8 cellular contexts compared by ENCODE assay signal in the genomic region with DNA sequence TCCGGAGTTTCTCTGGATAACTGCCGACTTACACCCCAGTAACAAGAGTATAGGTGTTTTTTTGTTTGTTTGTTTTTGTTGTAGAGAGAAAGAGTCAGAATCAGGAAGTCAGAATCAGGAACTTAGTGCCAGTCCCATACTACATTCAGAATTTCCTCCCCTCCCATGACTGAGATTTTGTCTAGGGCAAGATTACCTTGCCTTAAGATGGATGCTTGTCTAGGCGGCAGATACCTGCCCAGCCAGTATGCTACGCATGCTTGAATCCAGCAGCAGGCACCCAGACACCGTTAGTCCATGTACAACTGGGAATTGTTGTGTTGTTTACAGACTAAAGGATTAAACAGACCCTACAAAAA. TPM values are rescaled to one million over a fixed set of nuclear protein-coding genes. Genes with fewer than 3 reads are reported as not detected.
DNase-seq lines count a peak whose midpoint lies in the region; ATAC-seq and TF ChIP-seq lines count a peak whose summit lies in the region.

No MANE protein-coding gene starts in this region.

- peaks cover 99% of the 10 kb centered on the region for H3K4me1 Mint-ChIP-seq in activated naive CD4-positive, alpha-beta T cell treated with anti-CD3 and anti-CD28 coated beads, Interleukin-2, amount 50 U/mL, for 24 hours
- H3K4me1 Mint-ChIP-seq in effector memory CD8-positive, alpha-beta T cell (ENCODE audit: low read depth in 2 of 2), result peaks cover 57 to 82% of the 10 kb centered on the region in 2 donors
- H3K4me1 Mint-ChIP-seq in naive thymus-derived CD8-positive, alpha-beta T cell, result peaks cover 45 to 100% (median 95%) of the 10 kb centered on the region in 4 donors

- no peaks in the 10 kb centered on the region for H3K27me3 ChIP-seq in Panc1 (ENCODE audit: control insufficient read depth, insufficient read depth, low read length)

- H3K4me3 ChIP-seq in Panc1 (ENCODE audit: low read depth in 2 of 2, low read length in 2 of 2), result peak overlapping the region; percentile 50 to 67

- H3K27ac Mint-ChIP-seq in activated naive CD4-positive, alpha-beta T cell treated with anti-CD3 and anti-CD28 coated beads, Interleukin-2, amount 50 U/mL, for 24 hours, result peak overlapping the region; percentile 99
- H3K27ac Mint-ChIP-seq in effector memory CD8-positive, alpha-beta T cell, result peak overlapping the region; percentile 97
- peak overlapping the region; percentile 95 to 99 (median 97) for H3K27ac Mint-ChIP-seq in naive thymus-derived CD8-positive, alpha-beta T cell

- CTCF ChIA-PET in Panc1 (lab: Charles Lee), result interaction anchor here (1.0 kb wide), 1 partner anchor 12 kb away, joined by 3 read pairs; no protein-coding TSS in a partner anchor

- H3K27me3 Mint-ChIP-seq in activated naive CD4-positive, alpha-beta T cell treated with anti-CD3 and anti-CD28 coated beads, Interleukin-2, amount 50 U/mL, for 24 hours, result no peaks in the 10 kb centered on the region
- no peaks in the 10 kb centered on the region for H3K27me3 Mint-ChIP-seq in effector memory CD8-positive, alpha-beta T cell
- H3K27me3 Mint-ChIP-seq in naive thymus-derived CD8-positive, alpha-beta T cell, result peaks cover 0 to 2% (median 0%) of the 10 kb centered on the region in 5 donors

- no peaks in the 10 kb centered on the region for H3K9me3 ChIP-seq in Panc1 (ENCODE audit: control insufficient read depth, insufficient read depth, low read depth, low read length)

- TF ChIP-seq CTCF in Panc1 (IDR thresholded peaks at IDR 0.05), result no peak

- H3K36me3 ChIP-seq in Panc1 (ENCODE audit: control insufficient read depth, insufficient read depth, low read length), result peaks cover 82% of the 10 kb centered on the region

- H3K9me3 Mint-ChIP-seq in activated naive CD4-positive, alpha-beta T cell treated with anti-CD3 and anti-CD28 coated beads, Interleukin-2, amount 50 U/mL, for 24 hours, result no peaks in the 10 kb centered on the region
- H3K9me3 Mint-ChIP-seq in effector memory CD8-positive, alpha-beta T cell, result no peaks in the 10 kb centered on the region
- H3K9me3 Mint-ChIP-seq in naive thymus-derived CD8-positive, alpha-beta T cell, result no peaks in the 10 kb centered on the region

- peaks cover 38% of the 10 kb centered on the region for H3K4me1 ChIP-seq in Panc1 (ENCODE audit: control insufficient read depth, insufficient read depth, low read length)

- H3K4me3 Mint-ChIP-seq in activated naive CD4-positive, alpha-beta T cell treated with anti-CD3 and anti-CD28 coated beads, Interleukin-2, amount 50 U/mL, for 24 hours, result peak overlapping the region; percentile 97
- H3K4me3 Mint-ChIP-seq in effector memory CD8-positive, alpha-beta T cell, result peak overlapping the region; percentile 82 to 83
- peak overlapping the region; percentile 90 to 98 (median 92) for H3K4me3 Mint-ChIP-seq in naive thymus-derived CD8-positive, alpha-beta T cell

- 0 out of 2 replicates have a peak, but pooled peaks have one; percentile 26 for ATAC-seq in Panc1
- peak; percentile 13 for ATAC-seq in effector memory CD8-positive, alpha-beta T cell (replicated peaks)
- peak; percentile 6 to 37 for ATAC-seq in naive thymus-derived CD8-positive, alpha-beta T cell
- no peak for ATAC-seq in HG03175 (IDR thresholded peaks at IDR 0.05; ENCODE audit: unreplicated experiment)

- BruUV-seq in Panc1 (replicated peaks; lab: Mats Ljungman, UMichigan), result no TSS peak

- intact Hi-C loops in Panc1 (cut with micrococcal nuclease; ENCODE audit: unreplicated experiment), result no loop called here

- H3K36me3 Mint-ChIP-seq in activated naive CD4-positive, alpha-beta T cell treated with anti-CD3 and anti-CD28 coated beads, Interleukin-2, amount 50 U/mL, for 24 hours, result peaks cover 53% of the 10 kb centered on the region
- peaks cover 89% of the 10 kb centered on the region for H3K36me3 Mint-ChIP-seq in effector memory CD8-positive, alpha-beta T cell (ENCODE audit: insufficient read depth)
- H3K36me3 Mint-ChIP-seq in naive thymus-derived CD8-positive, alpha-beta T cell, result peaks cover 5 to 97% (median 20%) of the 10 kb centered on the region in 3 donors

- H3K27ac ChIP-seq in Panc1 (ENCODE audit: low read length), result peak overlapping the region; percentile 99

- DNase-seq in activated naive CD4-positive, alpha-beta T cell treated with Interleukin-2 at 50 U/mL for 16 hours, result no peak
- DNase-seq in Panc1 (ENCODE audit: low read depth, low spot score), result no peak
- no peak for DNase-seq in effector memory CD8-positive, alpha-beta T cell
- DNase-seq in naive thymus-derived CD8-positive, alpha-beta T cell, result no peak
- DNase-seq in NK-92 treated with Interleukin-12 subunit alpha and Interleukin-12 subunit beta, amount 100 ng/mL, for 24 hours (lab: John Stamatoyannopoulos, UW), result no peak
- DNase-seq in cortex of kidney (lab: John Stamatoyannopoulos, UW), result no peak

- POLR2A ChIA-PET in Panc1 (lab: Charles Lee), result no interaction called here
- POLR2A ChIA-PET in naive thymus-derived CD8-positive, alpha-beta T cell (lab: Charles Lee), result interaction anchor here (1.6 to 2.6 kb wide), 2 partner anchors 32 to 34 kb away, joined by 8 to 13 read pairs; partner anchors contain the start of genes PECR and TMEM169

- in situ Hi-C loops in Panc1 (cut with HindIII; ENCODE audit: low pct_unique_long_range_greater_than_20kb, low sequenced_read_pairs), result no loop called here

RNA-seq across cellular contexts. Expression of gene XRCC5, which starts 6.1 kb away (rescaled TPM):
- 322 TPM for total RNA-seq in Panc1 (2021; ENCODE audit: unreplicated experiment)
- 173 TPM for polyA plus RNA-seq in Panc1 (2012; ENCODE audit: insufficient read length)
- 100 to 1,000 TPM; 231 to 245 TPM for total RNA-seq in naive thymus-derived CD8-positive, alpha-beta T cell
- polyA plus RNA-seq in naive thymus-derived CD8-positive, alpha-beta T cell, result 100 to 1,000 TPM; 311 to 364 (median 348) TPM

RNA-seq across cellular contexts. Expression of gene TMEM169, which starts 33.5 kb away (rescaled TPM):
- 0.74 TPM for total RNA-seq in Panc1 (2021; ENCODE audit: unreplicated experiment)
- polyA plus RNA-seq in Panc1 (2012; ENCODE audit: insufficient read length), result 1.6 TPM
- total RNA-seq in naive thymus-derived CD8-positive, alpha-beta T cell, result 1 to 10 TPM; 2.6 to 4.1 TPM
- 1 to 10 TPM in 2 of 3 donors, under 1 TPM in 1; 0.73 to 2.0 (median 1.8) TPM for polyA plus RNA-seq in naive thymus-derived CD8-positive, alpha-beta T cell

RNA-seq across cellular contexts. Expression of gene PECR, which starts 33.6 kb away (rescaled TPM):
- 16.5 TPM for total RNA-seq in Panc1 (2021; ENCODE audit: unreplicated experiment)
- polyA plus RNA-seq in Panc1 (2012; ENCODE audit: insufficient read length), result 19.2 TPM
- 10 to 100 TPM; 15.7 to 20.7 TPM for total RNA-seq in naive thymus-derived CD8-positive, alpha-beta T cell
- polyA plus RNA-seq in naive thymus-derived CD8-positive, alpha-beta T cell, result 10 to 100 TPM; 25.4 to 33.3 (median 28.6) TPM
